21 cellular contexts compared by ENCODE assay signal in genomic region chr2:144704696-144705095, GRCh38.
DNase-seq lines count a peak whose midpoint lies in the region; TF ChIP-seq lines count a peak whose summit lies in the region.
"Had no signal": no experiment of that assay in that cellular context is flagged by ENCODE, and none has a peak within 500 bp of the region (broad histone marks: within the 10 kb centered on the region; RNA-seq: fewer than 3 reads in every experiment).

No MANE protein-coding gene starts in this region.

- H3K4me2 ChIP-seq in SU-DHL-6 (ENCODE audit: low read depth, low read length, poor library complexity, severe bottlenecking) = peak overlapping the region; percentile 71

- no peaks in the 10 kb centered on the region for H3K79me2 ChIP-seq in SU-DHL-6 (ENCODE audit: insufficient read depth, low read length)

- DNase-seq in NCI-H2171 treated with DMSO at 0.1 percent for 48 hours (lab: John Stamatoyannopoulos, UW) = peak; percentile 19
- DNase-seq in NCI-H2171 (lab: John Stamatoyannopoulos, UW) = no peak
- peak; percentile 67 for DNase-seq in NAMALWA (ENCODE audit: low spot score)
- DNase-seq in GM10266 (ENCODE audit: extremely low spot score) = no peak
- no peak for DNase-seq in left ventricle myocardium inferior
- DNase-seq in GDM1 (lab: John Stamatoyannopoulos, UW) = no peak
- DNase-seq: Calu3; CD8-positive, alpha-beta T cell; H7; HFFc6; IMR-90; NCI-H1694 treated with DMSO at 0.1 percent for 48 hours; NCI-H226; NCI-H524; NCI-H82; SW 1271 had no signal

- H4K20me1 ChIP-seq in SU-DHL-6 (ENCODE audit: low read depth, low read length) = no peaks in the 10 kb centered on the region

- H3K27me3 ChIP-seq in SU-DHL-6 (ENCODE audit: low read length) (no peaks in the 10 kb centered on the region), neutrophil (no peaks in the 10 kb centered on the region), left ventricle myocardium inferior (ENCODE audit: low read depth) (no peaks in the 10 kb centered on the region)
- H3K27me3 ChIP-seq: Peyer's patch, SJSA1 had no signal

- H3K36me3 ChIP-seq in SU-DHL-6 (ENCODE audit: low read length) (no peaks in the 10 kb centered on the region), neutrophil (no peaks in the 10 kb centered on the region), left ventricle myocardium inferior (no peaks in the 10 kb centered on the region)
- H3K36me3 ChIP-seq: Peyer's patch, SJSA1 had no signal

- H3K4me1 ChIP-seq in neutrophil (ENCODE audit: control insufficient read depth in 1 of 2, insufficient read depth in 1 of 2, low read depth in 1 of 2, low read length in 1 of 2) (peaks cover 53 to 60% of the 10 kb centered on the region in 2 experiments), left ventricle myocardium inferior (no peaks in the 10 kb centered on the region)
- H3K4me1 ChIP-seq: Peyer's patch had no signal

- peak overlapping the region; percentile 40 for H3K9ac ChIP-seq in SU-DHL-6 (ENCODE audit: low read length)

- H3K9me2 ChIP-seq in SU-DHL-6 (replicated peaks; ENCODE audit: insufficient read depth, low read length) = no peaks in the 10 kb centered on the region

- H2AFZ ChIP-seq in SU-DHL-6 (ENCODE audit: low read depth, low read length, severe bottlenecking) = peak overlapping the region; percentile 33

- H3K9me3 ChIP-seq in SU-DHL-6 (ENCODE audit: insufficient read depth, low read length) (no peaks in the 10 kb centered on the region), neutrophil (no peaks in the 10 kb centered on the region), left ventricle myocardium inferior (replicated peaks) (no peaks in the 10 kb centered on the region)
- H3K9me3 ChIP-seq: Peyer's patch, SJSA1 had no signal

- intact Hi-C loops in left ventricle myocardium inferior (cut with micrococcal nuclease) = no loop called here

- TF ChIP-seq CTCF in SU-DHL-6 (IDR thresholded peaks at IDR 0.05; ENCODE audit: insufficient read depth, low read length, poor library complexity, severe bottlenecking) (no peak), neutrophil (IDR thresholded peaks at IDR 0.05) (no peak), GM10266 (IDR thresholded peaks at IDR 0.05; ENCODE audit: control insufficient read depth, insufficient read depth, low read depth, missing control alignments) (no peak), left ventricle myocardium inferior (IDR thresholded peaks at IDR 0.05; ENCODE audit: borderline replicate concordance) (no peak)

- H3K27ac ChIP-seq in SU-DHL-6 (ENCODE audit: low read depth, low read length) = peak overlapping the region; percentile 88
- peak overlapping the region; percentile 98 for H3K27ac ChIP-seq in neutrophil
- no peak overlapping the region for H3K27ac ChIP-seq in left ventricle myocardium inferior (replicated peaks)
- H3K27ac ChIP-seq: 22Rv1, Peyer's patch, SJSA1 had no signal

- H3K4me3 ChIP-seq in SU-DHL-6 (ENCODE audit: insufficient read depth, low read length, poor library complexity, severe bottlenecking) (peak overlapping the region; percentile 23), neutrophil (ENCODE audit: low read depth in 1 of 2, low read length in 1 of 2) (peak overlapping the region in 1 of 2 experiments; percentile 36), left ventricle myocardium inferior (no peak overlapping the region)
- H3K4me3 ChIP-seq: Peyer's patch, SJSA1 had no signal

- peaks cover 11% of the 10 kb centered on the region; the same call in 1 of the 2 replicates for H3F3A ChIP-seq in SU-DHL-6 (ENCODE audit: insufficient read depth)

Comparison
In these comparisons a context has a peak if more than half of its experiments do, and no peak if none do; other contexts are left out.
1. DNase-seq: peak in NCI-H2171 treated with DMSO at 0.1 percent for 48 hours (single experiment) and NAMALWA (single experiment); none in NCI-H2171 (single experiment), GM10266 (single experiment), left ventricle myocardium inferior (single experiment) and GDM1 (single experiment).